In genomic region chr6:137866200-137866913, GRCh38 we compare ENCODE assay signal across 8 cellular contexts. TPM values are rescaled to one million over a fixed set of nuclear protein-coding genes. Genes with fewer than 3 reads are reported as not detected.
DNase-seq lines count a peak whose midpoint lies in the region; ATAC-seq and TF ChIP-seq lines count a peak whose summit lies in the region.

No MANE protein-coding gene starts in this region.

- no peak for TF ChIP-seq CTCF in foreskin keratinocyte (conservative IDR thresholded peaks at IDR 0.05)
- no peak for TF ChIP-seq CTCF in osteocyte (IDR thresholded peaks at IDR 0.05)

- H3K4me1 Mint-ChIP-seq in osteocyte (ENCODE audit: unreplicated experiment), result peaks cover 48% of the 10 kb centered on the region

- H3K36me3 Mint-ChIP-seq in osteocyte (ENCODE audit: unreplicated experiment), result no peaks in the 10 kb centered on the region

- ATAC-seq in GM21390 (IDR thresholded peaks at IDR 0.05; ENCODE audit: unreplicated experiment) (peak; percentile 31), HG03571 (IDR thresholded peaks at IDR 0.05; ENCODE audit: unreplicated experiment) (peak; percentile 16), foreskin keratinocyte (peak; percentile 46)

- H3K27me3 ChIP-seq in foreskin keratinocyte, result no peaks in the 10 kb centered on the region

- H3K4me3 ChIP-seq in GM08714 (ENCODE audit: low read length), result peak overlapping the region; percentile 84

- peak overlapping the region; percentile 68 for H3K27ac Mint-ChIP-seq in osteocyte (ENCODE audit: unreplicated experiment)

- DNase-seq in activated CD8-positive, alpha-beta memory T cell treated with anti-CD3 and anti-CD28 coated beads for 1 hour (ENCODE audit: extremely low read depth in 1 of 2, low read depth in 1 of 2), result peak; percentile 49 to 60
- peak in 1 of 2 donors; percentile 71 for DNase-seq in foreskin keratinocyte
- no peak for DNase-seq in osteocyte (ENCODE audit: extremely low spot score, unreplicated experiment)
- DNase-seq in NCI-H524 treated with DMSO at 0.1 percent for 48 hours (lab: John Stamatoyannopoulos, UW), result no peak
- no peak for DNase-seq in NCI-H446 treated with DMSO at 0.1 percent for 48 hours (lab: John Stamatoyannopoulos, UW)

- H3K9me3 Mint-ChIP-seq in osteocyte (ENCODE audit: unreplicated experiment), result no peaks in the 10 kb centered on the region

- peak overlapping the region; percentile 86 for H3K4me3 Mint-ChIP-seq in osteocyte (ENCODE audit: unreplicated experiment)

- no peaks in the 10 kb centered on the region for H3K27me3 Mint-ChIP-seq in osteocyte (ENCODE audit: unreplicated experiment)

- H3K4me1 ChIP-seq in foreskin keratinocyte, result peaks cover 14% of the 10 kb centered on the region

- peak overlapping the region; percentile 99 for H3K27ac ChIP-seq in foreskin keratinocyte

RNA-seq across cellular contexts. Expression of gene TNFAIP3, which starts 0.7 kb away (rescaled TPM):
- total RNA-seq in foreskin keratinocyte (70.7 and 92.9 TPM in 2 replicates), osteocyte (12.0 and 17.4 TPM in 2 replicates)
- polyA plus RNA-seq in foreskin keratinocyte, result 24.8 and 27.1 TPM in 2 replicates

Comparison
In these comparisons a context has a peak if more than half of its experiments do, and no peak if none do; other contexts are left out.
1. DNase-seq: peak in activated CD8-positive, alpha-beta memory T cell treated with anti-CD3 and anti-CD28 coated beads for 1 hour (2 of 2); none in osteocyte (single experiment), NCI-H524 treated with DMSO at 0.1 percent for 48 hours (single experiment) and NCI-H446 treated with DMSO at 0.1 percent for 48 hours (single experiment).
2. Peak in every context shown above with its lines, with median percentiles within 50 percentile points of each other: ATAC-seq.